Comparison of ENCODE assay signal across 24 cellular contexts in the genomic region with DNA sequence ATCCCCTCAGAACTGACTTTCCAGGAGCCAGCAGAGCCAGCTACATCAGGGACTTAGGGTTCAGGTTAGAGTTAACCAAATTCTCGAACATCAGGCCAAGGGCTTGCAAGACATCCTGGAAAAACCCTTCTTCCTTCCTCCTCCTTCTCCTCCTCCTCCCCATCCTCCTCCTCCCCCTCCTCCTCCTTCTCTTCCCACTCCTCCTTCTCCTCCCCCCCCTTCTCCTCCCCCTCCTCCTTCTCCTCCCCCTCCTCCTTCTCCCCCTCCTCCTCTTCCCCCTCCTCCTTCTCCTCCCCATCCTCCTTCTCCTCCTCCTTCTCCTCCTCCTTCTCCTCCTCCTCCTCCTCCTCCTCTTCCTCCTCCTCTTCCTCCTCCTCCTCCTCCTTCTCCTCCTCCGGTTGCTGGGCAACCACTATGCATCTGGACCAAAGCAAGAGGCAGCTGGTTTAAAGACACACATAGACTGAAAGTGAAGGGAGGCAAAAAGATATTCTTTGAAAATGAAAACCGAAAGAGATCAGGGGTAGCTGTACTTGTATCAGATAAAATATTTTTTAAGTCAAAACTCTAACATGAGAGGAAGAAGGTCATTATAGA. TPM values are rescaled to one million over a fixed set of nuclear protein-coding genes. Genes with fewer than 3 reads are reported as not detected.
"Had no signal": no experiment of that assay in that cellular context is flagged by ENCODE, and none has a peak within 500 bp of the region (broad histone marks: within the 10 kb centered on the region; RNA-seq: fewer than 3 reads in every experiment).

No MANE protein-coding gene starts in this region.

- H3K27ac Mint-ChIP-seq: activated CD8-positive, alpha-beta T cell treated with anti-CD3 and anti-CD28 coated beads for 36 hours; activated naive CD4-positive, alpha-beta T cell treated with anti-CD3 and anti-CD28 coated beads, Interleukin-2, amount 50 U/mL, for 24 hours; mesothelial cell of epicardium had no signal

- H3K36me3 Mint-ChIP-seq: mesothelial cell of epicardium had no signal

- H3K27ac ChIP-seq: body of pancreas, colonic mucosa, gastroesophageal sphincter, lower lobe of right lung, prostate gland, tibial artery, vagina had no signal

- H3K36me3 ChIP-seq: colonic mucosa, gastroesophageal sphincter, lower lobe of right lung, prostate gland, tibial artery, vagina had no signal

- H3K4me1 ChIP-seq: prostate gland had no signal

- H3K27me3 ChIP-seq: body of pancreas, colonic mucosa, vagina had no signal

- DNase-seq: activated CD4-positive, CD25-positive, alpha-beta regulatory T cell treated with anti-CD3 and anti-CD28 coated beads, Interleukin-2, amount 50 U/mL, for 72 hours; activated CD8-positive, alpha-beta T cell treated with anti-CD3 and anti-CD28 coated beads for 36 hours; activated effector memory CD4-positive, alpha-beta T cell treated with Interleukin-2 at 50 U/mL for 16 hours; activated T-cell treated with anti-CD3 and anti-CD28 coated beads, Interleukin-2, amount 50 U/mL, for 4 hours; amygdala; body of pancreas; central memory CD4-positive, alpha-beta T cell; colonic mucosa; left colon; lower lobe of right lung; right cardiac atrium; small intestine; stimulated activated CD4-positive, alpha-beta T cell treated with anti-CD3 and anti-CD28 coated beads, Interleukin-4, amount 100 ng/mL, for 24 hours; stimulated activated naive CD4-positive, alpha-beta T cell; tibial artery had no signal

- H3K4me3 Mint-ChIP-seq: activated CD8-positive, alpha-beta T cell treated with anti-CD3 and anti-CD28 coated beads for 36 hours; activated naive CD4-positive, alpha-beta T cell treated with anti-CD3 and anti-CD28 coated beads, Interleukin-2, amount 50 U/mL, for 24 hours; activated T-cell treated with anti-CD3 and anti-CD28 coated beads, Interleukin-2, amount 50 U/mL, for 4 hours; mesothelial cell of epicardium had no signal

- ATAC-seq: activated CD8-positive, alpha-beta T cell treated with anti-CD3 and anti-CD28 coated beads for 36 hours; activated T-cell treated with anti-CD3 and anti-CD28 coated beads, Interleukin-2, amount 50 U/mL, for 4 hours; body of pancreas; gastroesophageal sphincter; left colon; lower lobe of right lung; right cardiac atrium had no signal

- H3K9me3 Mint-ChIP-seq: activated CD8-positive, alpha-beta T cell treated with anti-CD3 and anti-CD28 coated beads for 36 hours; activated naive CD4-positive, alpha-beta T cell treated with anti-CD3 and anti-CD28 coated beads, Interleukin-2, amount 50 U/mL, for 24 hours; activated T-cell treated with anti-CD3 and anti-CD28 coated beads, Interleukin-2, amount 50 U/mL, for 4 hours; mesothelial cell of epicardium had no signal

- FAIRE-seq: endometrium, islet of Langerhans, small intestine had no signal

- H3K4me1 Mint-ChIP-seq: mesothelial cell of epicardium had no signal

- H3K27me3 Mint-ChIP-seq: activated naive CD4-positive, alpha-beta T cell treated with anti-CD3 and anti-CD28 coated beads, Interleukin-2, amount 50 U/mL, for 24 hours had no signal

- H3K4me3 ChIP-seq: body of pancreas, colonic mucosa, gastroesophageal sphincter, lower lobe of right lung, prostate gland, tibial artery, vagina had no signal

- H3K9me3 ChIP-seq: body of pancreas, colonic mucosa, gastroesophageal sphincter, lower lobe of right lung, prostate gland, tibial artery, vagina had no signal

RNA-seq across cellular contexts. Expression of a gene that starts 5.9 kb away (rescaled TPM):
- total RNA-seq: activated T-cell treated with anti-CD3 and anti-CD28 coated beads, Interleukin-2, amount 50 U/mL, for 4 hours; body of pancreas; colonic mucosa; gastroesophageal sphincter; left colon; lower lobe of right lung; osteoblast; prostate gland; right cardiac atrium; subcutaneous adipose tissue; vagina had no signal
- polyA plus RNA-seq: right cardiac atrium had no signal
